9 cellular contexts compared by ENCODE assay signal in the genomic region with DNA sequence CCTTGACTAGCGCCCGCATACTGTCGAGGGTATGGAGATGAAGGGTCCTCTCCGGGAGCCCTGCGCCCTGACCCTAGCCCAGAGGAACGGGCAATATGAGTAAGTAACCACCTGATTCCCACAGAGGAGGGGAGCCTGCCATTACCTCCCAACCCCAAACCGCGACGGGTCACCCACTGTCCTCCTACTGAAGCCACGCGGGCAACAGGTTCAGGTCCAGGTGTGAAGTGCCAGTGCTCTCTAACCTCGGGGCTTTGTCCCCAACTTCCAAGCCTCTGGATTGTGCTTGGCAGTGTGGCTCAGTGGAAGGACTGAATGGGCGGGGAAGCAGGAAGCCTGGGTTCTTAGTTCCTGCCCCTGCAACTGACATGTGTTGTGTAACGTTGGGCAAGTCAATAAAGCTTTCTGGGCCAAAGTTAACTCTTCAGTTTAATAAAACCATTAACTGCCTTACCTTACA. TPM values are rescaled to one million over a fixed set of nuclear protein-coding genes. Genes with fewer than 3 reads are reported as not detected.
DNase-seq lines count a peak whose midpoint lies in the region; ATAC-seq, FAIRE-seq and TF ChIP-seq lines count a peak whose summit lies in the region.
"Had no signal": no experiment of that assay in that cellular context is flagged by ENCODE, and none has a peak within 500 bp of the region (broad histone marks: within the 10 kb centered on the region; RNA-seq: fewer than 3 reads in every experiment).

No MANE protein-coding gene starts in this region.

- no peaks in the 10 kb centered on the region for H3K9me3 ChIP-seq in left lung

- peak; percentile 9 for DNase-seq in DMS53 treated with DMSO at 0.1 percent for 48 hours (lab: John Stamatoyannopoulos, UW; ENCODE audit: unreplicated experiment)
- DNase-seq in H54 (ENCODE audit: insufficient read length, low spot score): peak; percentile 15
- DNase-seq in NB4 (ENCODE audit: low read depth): peak; percentile 64
- DNase-seq in brain microvascular endothelial cell: no peak
- no peak for DNase-seq in left lung
- peak in 16 of 49 donors; percentile 0 to 35 (median 6) for DNase-seq in substantia nigra (lab: John Stamatoyannopoulos, UW)
- no peak for DNase-seq in NCI-H446 treated with DMSO at 0.1 percent for 48 hours (lab: John Stamatoyannopoulos, UW)
- DNase-seq in dedifferentiated amniotic fluid mesenchymal stem cell (ENCODE audit: extremely low spot score): no peak

- H3K27me3 ChIP-seq in brain microvascular endothelial cell (replicated peaks) (no peaks in the 10 kb centered on the region), left lung (no peaks in the 10 kb centered on the region)

- TF ChIP-seq POLR2A in H54 (IDR thresholded peaks at IDR 0.05; ENCODE audit: low read depth, low read length) (no peak), NB4 (IDR thresholded peaks at IDR 0.05; ENCODE audit: extremely low read depth, insufficient read length) (no peak)

- intact Hi-C loops in left lung (cut with DNase I): no loop called here

- peak; percentile 76 for ATAC-seq in left lung

- no peak overlapping the region for H3K27ac ChIP-seq in brain microvascular endothelial cell
- H3K27ac ChIP-seq in left lung: peak overlapping the region in 1 of 2 donors; percentile 69
- peak overlapping the region; percentile 30 for H3K27ac ChIP-seq in substantia nigra (ENCODE audit: low read depth, low read length, poor library complexity, severe bottlenecking)

- H3K4me3 ChIP-seq in NB4 (ENCODE audit: low read depth, low read length): peak overlapping the region; percentile 74
- H3K4me3 ChIP-seq in brain microvascular endothelial cell (ENCODE audit: low read depth, low read length): peak overlapping the region; percentile 62
- H3K4me3 ChIP-seq in left lung: peak overlapping the region; percentile 41 to 58

- in situ Hi-C loops in brain microvascular endothelial cell (cut with HindIII; ENCODE audit: low pct_ligation_motif_present, low sequenced_read_pairs): no loop called here

- FAIRE-seq in H54 (lab: Jason Lieb, UNC): no peak

- H3K4me1 ChIP-seq in left lung: no peaks in the 10 kb centered on the region

- H3K36me3 ChIP-seq in brain microvascular endothelial cell (replicated peaks) (no peaks in the 10 kb centered on the region), left lung (peaks cover 0 to 4% of the 10 kb centered on the region in 2 donors)

- TF ChIP-seq CTCF in NB4 (IDR thresholded peaks at IDR 0.05; ENCODE audit: low read depth, low read length) (no peak), brain microvascular endothelial cell (IDR thresholded peaks at IDR 0.05; ENCODE audit: low read depth, low read length, missing control alignments) (no peak), left lung (IDR thresholded peaks at IDR 0.05) (no peak)

RNA-seq across cellular contexts. Expression of gene OCRL, which starts 0.7 kb away (rescaled TPM):
- total RNA-seq in left lung: 10 to 100 TPM; 21.3 to 22.9 TPM

RNA-seq across cellular contexts. Expression of gene SMARCA1, which starts 17.5 kb away (rescaled TPM):
- 10 to 100 TPM; 26.1 to 46.9 TPM for total RNA-seq in left lung
- total RNA-seq: T-helper 2 cell treated with Interferon-gamma antibody and Interleukin-4, amounts not matched to agents 100 ng/mL and 5 ng/mL, for 36 hours had no signal

Comparison
In these comparisons a context has a peak if more than half of its experiments do, and no peak if none do; other contexts are left out.
1. DNase-seq: peak in DMS53 treated with DMSO at 0.1 percent for 48 hours (single experiment), H54 (single experiment) and NB4 (single experiment); none in brain microvascular endothelial cell (single experiment), left lung (0 of 2), NCI-H446 treated with DMSO at 0.1 percent for 48 hours (single experiment) and dedifferentiated amniotic fluid mesenchymal stem cell (single experiment).
2. Peak in every context shown above with its lines, with median percentiles within 50 percentile points of each other: H3K4me3 ChIP-seq.